ENCODE assay signal across 9 cellular contexts in genomic region chr15:39472661-39473657, GRCh38.
A peak's percentile ranks its signal among the peaks of the same experiment; 100 is the strongest.
DNase-seq lines count a peak whose midpoint lies in the region; ATAC-seq, FAIRE-seq and TF ChIP-seq lines count a peak whose summit lies in the region.
"Had no signal": no experiment of that assay in that cellular context is flagged by ENCODE, and none has a peak within 500 bp of the region (broad histone marks: within the 10 kb centered on the region; RNA-seq: fewer than 3 reads in every experiment).

No MANE protein-coding gene starts in this region.

- H4K20me1 ChIP-seq in hepatocyte (ENCODE audit: insufficient read depth, poor library complexity, severe bottlenecking), result no peaks in the 10 kb centered on the region

- in situ Hi-C loops in gastrocnemius medialis (cut with MboI; ENCODE audit: low sequenced_read_pairs in 4 of 4), result no loop called here

- H3K36me3 ChIP-seq in body of pancreas (replicated peaks in 1 of 2; ENCODE audit: insufficient read depth in 1 of 2, low read depth in 2 of 2) (no peaks in the 10 kb centered on the region), hepatocyte (replicated peaks; ENCODE audit: insufficient read depth, low read depth) (no peaks in the 10 kb centered on the region), gastrocnemius medialis (no peaks in the 10 kb centered on the region)

- H3K4me1 Mint-ChIP-seq in stimulated activated effector memory CD8-positive, alpha-beta T cell treated with anti-CD3 and anti-CD28 coated beads, Interleukin-12 subunit alpha, Interleukin-12 subunit beta, amount 100 ng/mL, for 72 hours, result no peaks in the 10 kb centered on the region

- H2AFZ ChIP-seq in hepatocyte, result no peak overlapping the region

- peak in 1 of 7 experiments; percentile 8 for TF ChIP-seq CTCF in body of pancreas (IDR thresholded peaks at IDR 0.05)
- TF ChIP-seq CTCF in hepatocyte (IDR thresholded peaks at IDR 0.05; ENCODE audit: poor library complexity), result no peak
- TF ChIP-seq CTCF in gastrocnemius medialis (IDR thresholded peaks at IDR 0.05 in 4 of 5, conservative IDR thresholded peaks at IDR 0.05 in 1 of 5), result no peak

- H3K27ac ChIP-seq in body of pancreas, result peak overlapping the region; percentile 81 to 95 (median 82)
- peak overlapping the region; percentile 94 for H3K27ac ChIP-seq in hepatocyte
- peak overlapping the region; percentile 61 to 78 (median 72) for H3K27ac ChIP-seq in gastrocnemius medialis

- H3K79me2 ChIP-seq in hepatocyte, result no peaks in the 10 kb centered on the region

- H3K36me3 Mint-ChIP-seq in stimulated activated effector memory CD8-positive, alpha-beta T cell treated with anti-CD3 and anti-CD28 coated beads, Interleukin-12 subunit alpha, Interleukin-12 subunit beta, amount 100 ng/mL, for 72 hours, result no peaks in the 10 kb centered on the region

- no peak overlapping the region for H3K4me3 Mint-ChIP-seq in stimulated activated effector memory CD8-positive, alpha-beta T cell treated with anti-CD3 and anti-CD28 coated beads, Interleukin-12 subunit alpha, Interleukin-12 subunit beta, amount 100 ng/mL, for 72 hours

- no peaks in the 10 kb centered on the region for H3K9me3 Mint-ChIP-seq in stimulated activated effector memory CD8-positive, alpha-beta T cell treated with anti-CD3 and anti-CD28 coated beads, Interleukin-12 subunit alpha, Interleukin-12 subunit beta, amount 100 ng/mL, for 72 hours

- peaks cover 17% of the 10 kb centered on the region for H3K4me1 ChIP-seq in body of pancreas
- no peaks in the 10 kb centered on the region for H3K4me1 ChIP-seq in hepatocyte (ENCODE audit: insufficient read depth)
- H3K4me1 ChIP-seq in gastrocnemius medialis, result peaks cover 0 to 7% of the 10 kb centered on the region in 2 donors

- peak; percentile 59 to 69 (median 63) for TF ChIP-seq POLR2A in body of pancreas (IDR thresholded peaks at IDR 0.05)
- peak in 1 of 2 donors; percentile 14 for TF ChIP-seq POLR2A in gastrocnemius medialis (IDR thresholded peaks at IDR 0.05)
- TF ChIP-seq POLR2A in erythroblast (IDR thresholded peaks at IDR 0.05; ENCODE audit: low read length), result no peak

- no peak for FAIRE-seq in urothelium cell line (lab: Jason Lieb, UNC)

- intact Hi-C loops in body of pancreas (cut with DNase I) (no loop called here), gastrocnemius medialis (cut with DNase I; ENCODE audit: low total_unique reads) (no loop called here)

- H3K27ac Mint-ChIP-seq in stimulated activated effector memory CD8-positive, alpha-beta T cell treated with anti-CD3 and anti-CD28 coated beads, Interleukin-12 subunit alpha, Interleukin-12 subunit beta, amount 100 ng/mL, for 72 hours, result no peak overlapping the region

- H3K27me3 ChIP-seq in body of pancreas, result no peaks in the 10 kb centered on the region
- no peaks in the 10 kb centered on the region for H3K27me3 ChIP-seq in hepatocyte
- no peaks in the 10 kb centered on the region for H3K27me3 ChIP-seq in gastrocnemius medialis

- no peak overlapping the region for H3K4me3 ChIP-seq in body of pancreas
- H3K4me3 ChIP-seq in hepatocyte, result no peak overlapping the region
- H3K4me3 ChIP-seq in gastrocnemius medialis, result no peak overlapping the region

- no peaks in the 10 kb centered on the region for H3K9me3 ChIP-seq in body of pancreas
- no peaks in the 10 kb centered on the region for H3K9me3 ChIP-seq in hepatocyte (ENCODE audit: low read depth)
- no peaks in the 10 kb centered on the region for H3K9me3 ChIP-seq in gastrocnemius medialis

- WGBS in body of pancreas, 2 donors, result 31 to 44% methylated on average over 15 of the region's 15 CpGs
- WGBS in hepatocyte (ENCODE audit: low lambda C conversion rate, missing lambda C conversion rate), result 64% methylated on average over 15 of the region's 15 CpGs

- no peaks in the 10 kb centered on the region for H3K9me2 ChIP-seq in hepatocyte (replicated peaks; ENCODE audit: insufficient read depth)

- ATAC-seq in body of pancreas, result peak; percentile 93
- peak; percentile 81 to 91 for ATAC-seq in gastrocnemius medialis
- ATAC-seq in stimulated activated effector memory CD8-positive, alpha-beta T cell treated with anti-CD3 and anti-CD28 coated beads, Interleukin-12 subunit alpha, Interleukin-12 subunit beta, amount 100 ng/mL, for 72 hours, result no peak
- no peak for ATAC-seq in HG02610 (IDR thresholded peaks at IDR 0.05; ENCODE audit: unreplicated experiment)

- peak; percentile 48 for DNase-seq in CD1c-positive myeloid dendritic cell (ENCODE audit: extremely low spot score)
- DNase-seq in body of pancreas, result peak; percentile 85 to 96 (median 94)
- DNase-seq in hepatocyte (ENCODE audit: low spot score), result peak; percentile 83
- DNase-seq in gastrocnemius medialis, result peak; percentile 37 to 75
- DNase-seq in erythroblast (lab: John Stamatoyannopoulos, UW), result no peak
- DNase-seq in stimulated activated effector memory CD8-positive, alpha-beta T cell treated with anti-CD3 and anti-CD28 coated beads, Interleukin-12 subunit alpha, Interleukin-12 subunit beta, amount 100 ng/mL, for 72 hours (ENCODE audit: low spot score in 2 of 2), result no peak
- DNase-seq in urothelium cell line (ENCODE audit: low spot score), result no peak
- DNase-seq: activated CD4-positive, alpha-beta T cell treated with anti-CD3 and anti-CD28 coated beads for 48 hours had no signal

- no peak overlapping the region for H3K4me2 ChIP-seq in hepatocyte

Comparison
In these comparisons a context has a peak if more than half of its experiments do, and no peak if none do; other contexts are left out.
1. DNase-seq: peak in CD1c-positive myeloid dendritic cell (single experiment), body of pancreas (4 of 4), hepatocyte (single experiment) and gastrocnemius medialis (2 of 2); none in erythroblast (0 of 2), stimulated activated effector memory CD8-positive, alpha-beta T cell treated with anti-CD3 and anti-CD28 coated beads, Interleukin-12 subunit alpha, Interleukin-12 subunit beta, amount 100 ng/mL, for 72 hours (0 of 2) and urothelium cell line (single experiment).
2. ATAC-seq: peak in body of pancreas (single experiment) and gastrocnemius medialis (2 of 2); none in stimulated activated effector memory CD8-positive, alpha-beta T cell treated with anti-CD3 and anti-CD28 coated beads, Interleukin-12 subunit alpha, Interleukin-12 subunit beta, amount 100 ng/mL, for 72 hours (single experiment) and HG02610 (single experiment).
3. Peak in every context shown above with its lines, with median percentiles within 50 percentile points of each other: H3K27ac ChIP-seq.